In the genomic region with DNA sequence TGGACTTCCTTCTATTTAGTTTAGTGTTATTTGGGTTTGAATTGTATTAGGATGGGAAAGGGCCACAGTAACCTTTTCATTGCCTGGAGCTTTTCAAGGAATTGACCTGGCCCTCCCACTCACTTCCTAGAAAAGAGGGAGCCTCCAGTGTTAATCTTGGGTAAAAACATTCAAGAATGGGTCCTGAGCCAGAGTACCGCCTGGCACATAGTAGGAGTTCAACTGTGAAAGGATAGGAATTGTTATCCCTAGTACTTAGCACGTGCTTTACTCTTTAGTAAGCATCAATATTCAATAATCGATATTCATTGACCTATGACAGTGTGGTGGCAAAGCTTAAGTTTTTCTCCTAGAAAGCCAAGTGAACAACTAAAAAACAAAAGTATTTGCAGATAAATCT, we compare ENCODE assay signal across 2 cellular contexts.
TF ChIP-seq lines count a peak whose summit lies in the region.

No MANE protein-coding gene starts in this region.

TF ChIP-seq in GM23338, 12 proteins besides CTCF, POLR2A, EP300 and RAD21:
- TF ChIP-seq, protein P1, sequence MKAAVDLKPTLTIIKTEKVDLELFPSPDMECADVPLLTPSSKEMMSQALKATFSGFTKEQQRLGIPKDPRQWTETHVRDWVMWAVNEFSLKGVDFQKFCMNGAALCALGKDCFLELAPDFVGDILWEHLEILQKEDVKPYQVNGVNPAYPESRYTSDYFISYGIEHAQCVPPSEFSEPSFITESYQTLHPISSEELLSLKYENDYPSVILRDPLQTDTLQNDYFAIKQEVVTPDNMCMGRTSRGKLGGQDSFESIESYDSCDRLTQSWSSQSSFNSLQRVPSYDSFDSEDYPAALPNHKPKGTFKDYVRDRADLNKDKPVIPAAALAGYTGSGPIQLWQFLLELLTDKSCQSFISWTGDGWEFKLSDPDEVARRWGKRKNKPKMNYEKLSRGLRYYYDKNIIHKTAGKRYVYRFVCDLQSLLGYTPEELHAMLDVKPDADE (IDR thresholded peaks at IDR 0.05): no peak
- TF ChIP-seq NANOG (IDR thresholded peaks at IDR 0.05; ENCODE audit: borderline replicate concordance): no peak
- TF ChIP-seq POLR2AphosphoS5 (IDR thresholded peaks at IDR 0.05; ENCODE audit: low read depth): no peak
- no peak for TF ChIP-seq EZH2 (IDR thresholded peaks at IDR 0.05; ENCODE audit: low read depth, unreplicated experiment)
- TF ChIP-seq, protein P2, sequence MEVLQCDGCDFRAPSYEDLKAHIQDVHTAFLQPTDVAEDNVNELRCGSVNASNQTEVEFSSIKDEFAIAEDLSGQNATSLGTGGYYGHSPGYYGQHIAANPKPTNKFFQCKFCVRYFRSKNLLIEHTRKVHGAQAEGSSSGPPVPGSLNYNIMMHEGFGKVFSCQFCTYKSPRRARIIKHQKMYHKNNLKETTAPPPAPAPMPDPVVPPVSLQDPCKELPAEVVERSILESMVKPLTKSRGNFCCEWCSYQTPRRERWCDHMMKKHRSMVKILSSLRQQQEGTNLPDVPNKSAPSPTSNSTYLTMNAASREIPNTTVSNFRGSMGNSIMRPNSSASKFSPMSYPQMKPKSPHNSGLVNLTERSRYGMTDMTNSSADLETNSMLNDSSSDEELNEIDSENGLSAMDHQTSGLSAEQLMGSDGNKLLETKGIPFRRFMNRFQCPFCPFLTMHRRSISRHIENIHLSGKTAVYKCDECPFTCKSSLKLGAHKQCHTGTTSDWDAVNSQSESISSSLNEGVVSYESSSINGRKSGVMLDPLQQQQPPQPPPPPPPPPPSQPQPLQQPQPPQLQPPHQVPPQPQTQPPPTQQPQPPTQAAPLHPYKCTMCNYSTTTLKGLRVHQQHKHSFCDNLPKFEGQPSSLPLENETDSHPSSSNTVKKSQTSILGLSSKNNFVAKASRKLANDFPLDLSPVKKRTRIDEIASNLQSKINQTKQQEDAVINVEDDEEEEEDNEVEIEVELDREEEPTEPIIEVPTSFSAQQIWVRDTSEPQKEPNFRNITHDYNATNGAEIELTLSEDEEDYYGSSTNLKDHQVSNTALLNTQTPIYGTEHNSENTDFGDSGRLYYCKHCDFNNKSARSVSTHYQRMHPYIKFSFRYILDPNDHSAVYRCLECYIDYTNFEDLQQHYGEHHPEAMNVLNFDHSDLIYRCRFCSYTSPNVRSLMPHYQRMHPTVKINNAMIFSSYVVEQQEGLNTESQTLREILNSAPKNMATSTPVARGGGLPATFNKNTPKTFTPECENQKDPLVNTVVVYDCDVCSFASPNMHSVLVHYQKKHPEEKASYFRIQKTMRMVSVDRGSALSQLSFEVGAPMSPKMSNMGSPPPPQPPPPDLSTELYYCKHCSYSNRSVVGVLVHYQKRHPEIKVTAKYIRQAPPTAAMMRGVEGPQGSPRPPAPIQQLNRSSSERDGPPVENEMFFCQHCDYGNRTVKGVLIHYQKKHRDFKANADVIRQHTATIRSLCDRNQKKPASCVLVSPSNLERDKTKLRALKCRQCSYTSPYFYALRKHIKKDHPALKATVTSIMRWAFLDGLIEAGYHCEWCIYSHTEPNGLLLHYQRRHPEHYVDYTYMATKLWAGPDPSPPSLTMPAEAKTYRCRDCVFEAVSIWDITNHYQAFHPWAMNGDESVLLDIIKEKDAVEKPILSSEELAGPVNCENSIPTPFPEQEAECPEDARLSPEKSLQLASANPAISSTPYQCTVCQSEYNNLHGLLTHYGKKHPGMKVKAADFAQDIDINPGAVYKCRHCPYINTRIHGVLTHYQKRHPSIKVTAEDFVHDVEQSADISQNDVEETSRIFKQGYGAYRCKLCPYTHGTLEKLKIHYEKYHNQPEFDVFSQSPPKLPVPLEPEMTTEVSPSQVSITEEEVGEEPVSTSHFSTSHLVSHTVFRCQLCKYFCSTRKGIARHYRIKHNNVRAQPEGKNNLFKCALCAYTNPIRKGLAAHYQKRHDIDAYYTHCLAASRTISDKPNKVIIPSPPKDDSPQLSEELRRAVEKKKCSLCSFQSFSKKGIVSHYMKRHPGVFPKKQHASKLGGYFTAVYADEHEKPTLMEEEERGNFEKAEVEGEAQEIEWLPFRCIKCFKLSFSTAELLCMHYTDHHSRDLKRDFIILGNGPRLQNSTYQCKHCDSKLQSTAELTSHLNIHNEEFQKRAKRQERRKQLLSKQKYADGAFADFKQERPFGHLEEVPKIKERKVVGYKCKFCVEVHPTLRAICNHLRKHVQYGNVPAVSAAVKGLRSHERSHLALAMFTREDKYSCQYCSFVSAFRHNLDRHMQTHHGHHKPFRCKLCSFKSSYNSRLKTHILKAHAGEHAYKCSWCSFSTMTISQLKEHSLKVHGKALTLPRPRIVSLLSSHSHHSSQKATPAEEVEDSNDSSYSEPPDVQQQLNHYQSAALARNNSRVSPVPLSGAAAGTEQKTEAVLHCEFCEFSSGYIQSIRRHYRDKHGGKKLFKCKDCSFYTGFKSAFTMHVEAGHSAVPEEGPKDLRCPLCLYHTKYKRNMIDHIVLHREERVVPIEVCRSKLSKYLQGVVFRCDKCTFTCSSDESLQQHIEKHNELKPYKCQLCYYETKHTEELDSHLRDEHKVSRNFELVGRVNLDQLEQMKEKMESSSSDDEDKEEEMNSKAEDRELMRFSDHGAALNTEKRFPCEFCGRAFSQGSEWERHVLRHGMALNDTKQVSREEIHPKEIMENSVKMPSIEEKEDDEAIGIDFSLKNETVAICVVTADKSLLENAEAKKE (CRISPR knock-in tag; IDR thresholded peaks at IDR 0.05): no peak
- TF ChIP-seq ZNF331 (CRISPR knock-in tag; IDR thresholded peaks at IDR 0.05; ENCODE audit: low read depth): no peak
- TF ChIP-seq STAT1 (IDR thresholded peaks at IDR 0.05; ENCODE audit: unreplicated experiment): no peak
TF ChIP-seq in GM23338: peak in this region for 0.

TF ChIP-seq in HepG2, 621 proteins besides CTCF, POLR2A, EP300 and RAD21 (continued from another document):
- peak; percentile 86 for TF ChIP-seq ZNF652 (CRISPR knock-in tag; IDR thresholded peaks at IDR 0.05; ENCODE audit: borderline replicate concordance, low read depth)
